In genomic region chr10:818010-818409, GRCh38 we compare ENCODE assay signal across 26 cellular contexts.
DNase-seq lines count a peak whose midpoint lies in the region; ATAC-seq and TF ChIP-seq lines count a peak whose summit lies in the region.
"Had no signal": no experiment of that assay in that cellular context is flagged by ENCODE, and none has a peak within 500 bp of the region (broad histone marks: within the 10 kb centered on the region; RNA-seq: fewer than 3 reads in every experiment).

No MANE protein-coding gene starts in this region.

- H3K79me2 ChIP-seq in GM23248 (ENCODE audit: insufficient read depth): peaks cover 22% of the 10 kb centered on the region; the same call in 1 of the 2 replicates

- peaks cover 28% of the 10 kb centered on the region for H3F3A ChIP-seq in GM23248 (ENCODE audit: insufficient read depth)

- H4K20me1 ChIP-seq in GM23248 (ENCODE audit: insufficient read depth): no peaks in the 10 kb centered on the region

- H3K4me2 ChIP-seq in GM23248 (ENCODE audit: unreplicated experiment): no peak overlapping the region

- TF ChIP-seq CTCF in choroid plexus epithelial cell (conservative IDR thresholded peaks at IDR 0.05; ENCODE audit: low read depth, low read length): no peak
- TF ChIP-seq CTCF in gastrocnemius medialis (IDR thresholded peaks at IDR 0.05 in 4 of 5, conservative IDR thresholded peaks at IDR 0.05 in 1 of 5): no peak

- H2AFZ ChIP-seq in GM23248: no peak overlapping the region

- H3K27ac ChIP-seq in GM23248 (no peak overlapping the region), gastrocnemius medialis (peak overlapping the region; percentile 41 to 67 (median 60))
- H3K27ac ChIP-seq: suprapubic skin, vagina had no signal

- TF ChIP-seq POLR2A in gastrocnemius medialis (IDR thresholded peaks at IDR 0.05): no peak

- H3K4me3 ChIP-seq in GM23248 (no peak overlapping the region), choroid plexus epithelial cell (ENCODE audit: low read depth, low read length) (no peak overlapping the region), gastrocnemius medialis (no peak overlapping the region)
- H3K4me3 ChIP-seq: suprapubic skin, vagina had no signal

- 44 to 49% methylated on average over 2 of the region's 2 CpGs for WGBS in GM23248 (ENCODE audit: low coverage in 1 of 2, low lambda C conversion rate in 2 of 2, missing lambda C conversion rate in 2 of 2), 2 experiments

- H3K9me3 ChIP-seq in GM23248 (ENCODE audit: low read depth) (no peaks in the 10 kb centered on the region), gastrocnemius medialis (no peaks in the 10 kb centered on the region)
- H3K9me3 ChIP-seq: suprapubic skin, vagina had no signal

- in situ Hi-C loops in GM23248 (cut with MboI) (no loop called here), gastrocnemius medialis (cut with MboI; ENCODE audit: low sequenced_read_pairs in 4 of 4) (no loop called here)

- H3K36me3 ChIP-seq in GM23248 (ENCODE audit: low read depth): peaks cover 52% of the 10 kb centered on the region
- peaks cover 8 to 77% of the 10 kb centered on the region in 2 donors for H3K36me3 ChIP-seq in gastrocnemius medialis

- DNase-seq in AG20443 (ENCODE audit: low spot score) (peak; percentile 33), GM23248 (peak; percentile 39), choroid plexus epithelial cell (ENCODE audit: low read depth) (peak; percentile 33), gastrocnemius medialis (peak in 1 of 2 donors; percentile 59), NCI-H1930 (lab: John Stamatoyannopoulos, UW) (no peak), AML-193 (lab: John Stamatoyannopoulos, UW) (no peak)
- DNase-seq: activated CD8-positive, alpha-beta T cell treated with anti-CD3 and anti-CD28 coated beads for 36 hours; activated T-cell treated with anti-CD3 and anti-CD28 coated beads for 4 hours; amniotic stem cell; CD4-positive, alpha-beta T cell; central memory CD4-positive, alpha-beta T cell; effector CD8-positive, alpha-beta T cell; erythroblast; foreskin melanocyte; HFFc6; hypothalamus; islet precursor cell; NCI-H1694 treated with DMSO at 0.1 percent for 48 hours; NCI-H2227 treated with DMSO at 0.1 percent for 48 hours; OCI-M1; stimulated activated CD8-positive, alpha-beta memory T cell treated with anti-CD3 and anti-CD28 coated beads, Interleukin-4, amount 100 ng/mL, for 48 hours had no signal

- no peak overlapping the region for H3K9ac ChIP-seq in GM23248

- peak in 1 of 2 donors; percentile 52 for ATAC-seq in gastrocnemius medialis
- no peak for ATAC-seq in HG03175 (IDR thresholded peaks at IDR 0.05; ENCODE audit: unreplicated experiment)
- no peak for ATAC-seq in GM21528 (IDR thresholded peaks at IDR 0.05; ENCODE audit: low FRiP score, unreplicated experiment)
- ATAC-seq: activated CD8-positive, alpha-beta T cell treated with anti-CD3 and anti-CD28 coated beads for 36 hours; Right ventricle myocardium inferior had no signal

- H3K27me3 ChIP-seq in GM23248 (replicated peaks; ENCODE audit: insufficient read depth): no peaks in the 10 kb centered on the region
- H3K27me3 ChIP-seq in gastrocnemius medialis: no peaks in the 10 kb centered on the region
- H3K27me3 ChIP-seq: suprapubic skin, vagina had no signal

- H3K4me1 ChIP-seq in GM23248 (ENCODE audit: insufficient read depth) (peaks cover 10% of the 10 kb centered on the region; the same call in 1 of the 2 replicates), gastrocnemius medialis (peaks cover 17 to 18% of the 10 kb centered on the region in 2 donors)
- H3K4me1 ChIP-seq: suprapubic skin, vagina had no signal

- no peaks in the 10 kb centered on the region for H3K9me2 ChIP-seq in GM23248 (ENCODE audit: insufficient read depth)

- intact Hi-C loops in gastrocnemius medialis (cut with DNase I; ENCODE audit: low total_unique reads): no loop called here

Comparison
In these comparisons a context has a peak if more than half of its experiments do, and no peak if none do; other contexts are left out.
1. DNase-seq: peak in AG20443 (single experiment), GM23248 (single experiment) and choroid plexus epithelial cell (single experiment); none in NCI-H1930 (0 of 2) and AML-193 (0 of 2).